ENCODE assay signal across 1 cellular context in the genomic region with DNA sequence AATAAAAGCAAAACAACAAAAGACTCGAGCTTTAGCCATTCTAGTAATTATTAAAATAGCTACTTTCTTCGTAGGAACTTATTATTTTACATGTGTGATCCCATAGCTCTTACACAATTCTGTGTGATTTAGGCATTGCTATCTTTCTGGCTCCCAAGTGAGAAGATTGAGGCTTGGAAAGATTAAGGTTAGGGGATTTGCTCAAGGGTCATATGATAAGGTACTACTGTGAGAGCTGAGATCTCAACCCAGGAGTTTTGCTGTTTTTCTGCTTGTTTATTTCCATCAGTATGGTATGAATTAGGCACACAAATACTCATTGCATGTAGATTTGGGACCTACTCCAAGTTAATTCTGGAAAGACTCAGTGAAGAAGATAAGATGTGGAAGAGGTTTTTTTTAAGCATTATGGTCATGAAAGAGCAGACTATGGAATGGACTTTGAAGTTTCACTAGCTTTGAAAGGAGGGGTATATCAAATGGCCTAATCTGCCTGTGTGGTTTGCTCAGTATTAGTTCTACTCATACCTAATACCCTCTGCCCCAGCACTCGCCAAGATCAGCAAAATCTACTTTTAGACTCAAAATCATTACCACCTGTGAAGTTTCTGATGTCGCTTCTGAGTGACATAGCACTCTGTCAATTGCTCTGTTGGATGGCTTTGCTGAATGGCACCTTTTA.
TF ChIP-seq lines count a peak whose summit lies in the region.

No MANE protein-coding gene starts in this region.

TF ChIP-seq in SK-N-SH, 30 proteins besides CTCF, POLR2A, EP300 and RAD21 (continued from another document):
- TF ChIP-seq RXRA (IDR thresholded peaks at IDR 0.05; ENCODE audit: borderline replicate concordance, low read depth) (no peak), CHD2 (IDR thresholded peaks at IDR 0.05; ENCODE audit: low read length, partially characterized antibody) (no peak), FOXM1 (IDR thresholded peaks at IDR 0.05; ENCODE audit: low read depth) (no peak), NFIC (IDR thresholded peaks at IDR 0.05; ENCODE audit: borderline replicate concordance) (peak; percentile 22; the same call in 1 of the 2 replicates), EZH2phosphoT487 (IDR thresholded peaks at IDR 0.05; ENCODE audit: borderline replicate concordance, low read depth) (no peak), RCOR1 (IDR thresholded peaks at IDR 0.05; ENCODE audit: low read length) (no peak), MXI1 (IDR thresholded peaks at IDR 0.05; ENCODE audit: low read depth, low read length) (no peak), TAF1 (IDR thresholded peaks at IDR 0.05; ENCODE audit: borderline replicate concordance, low read depth, low read length) (no peak), SIN3A (IDR thresholded peaks at IDR 0.05; ENCODE audit: borderline replicate concordance, low read depth, low read length) (no peak), GABPA (IDR thresholded peaks at IDR 0.05; ENCODE audit: low read depth) (no peak), POLR2AphosphoS5 (IDR thresholded peaks at IDR 0.05; ENCODE audit: low read depth, low read length) (no peak)
- TF ChIP-seq, protein P1, sequence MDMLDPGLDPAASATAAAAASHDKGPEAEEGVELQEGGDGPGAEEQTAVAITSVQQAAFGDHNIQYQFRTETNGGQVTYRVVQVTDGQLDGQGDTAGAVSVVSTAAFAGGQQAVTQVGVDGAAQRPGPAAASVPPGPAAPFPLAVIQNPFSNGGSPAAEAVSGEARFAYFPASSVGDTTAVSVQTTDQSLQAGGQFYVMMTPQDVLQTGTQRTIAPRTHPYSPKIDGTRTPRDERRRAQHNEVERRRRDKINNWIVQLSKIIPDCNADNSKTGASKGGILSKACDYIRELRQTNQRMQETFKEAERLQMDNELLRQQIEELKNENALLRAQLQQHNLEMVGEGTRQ (IDR thresholded peaks at IDR 0.05; ENCODE audit: borderline replicate concordance, low read depth, low read length) = no peak
- TF ChIP-seq, protein P2, sequence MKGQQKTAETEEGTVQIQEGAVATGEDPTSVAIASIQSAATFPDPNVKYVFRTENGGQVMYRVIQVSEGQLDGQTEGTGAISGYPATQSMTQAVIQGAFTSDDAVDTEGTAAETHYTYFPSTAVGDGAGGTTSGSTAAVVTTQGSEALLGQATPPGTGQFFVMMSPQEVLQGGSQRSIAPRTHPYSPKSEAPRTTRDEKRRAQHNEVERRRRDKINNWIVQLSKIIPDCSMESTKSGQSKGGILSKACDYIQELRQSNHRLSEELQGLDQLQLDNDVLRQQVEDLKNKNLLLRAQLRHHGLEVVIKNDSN (IDR thresholded peaks at IDR 0.05; ENCODE audit: borderline replicate concordance, low read depth) = no peak
- TF ChIP-seq, protein P3, sequence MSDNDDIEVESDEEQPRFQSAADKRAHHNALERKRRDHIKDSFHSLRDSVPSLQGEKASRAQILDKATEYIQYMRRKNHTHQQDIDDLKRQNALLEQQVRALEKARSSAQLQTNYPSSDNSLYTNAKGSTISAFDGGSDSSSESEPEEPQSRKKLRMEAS (IDR thresholded peaks at IDR 0.05; ENCODE audit: low read depth) = no peak
- TF ChIP-seq, protein P4, sequence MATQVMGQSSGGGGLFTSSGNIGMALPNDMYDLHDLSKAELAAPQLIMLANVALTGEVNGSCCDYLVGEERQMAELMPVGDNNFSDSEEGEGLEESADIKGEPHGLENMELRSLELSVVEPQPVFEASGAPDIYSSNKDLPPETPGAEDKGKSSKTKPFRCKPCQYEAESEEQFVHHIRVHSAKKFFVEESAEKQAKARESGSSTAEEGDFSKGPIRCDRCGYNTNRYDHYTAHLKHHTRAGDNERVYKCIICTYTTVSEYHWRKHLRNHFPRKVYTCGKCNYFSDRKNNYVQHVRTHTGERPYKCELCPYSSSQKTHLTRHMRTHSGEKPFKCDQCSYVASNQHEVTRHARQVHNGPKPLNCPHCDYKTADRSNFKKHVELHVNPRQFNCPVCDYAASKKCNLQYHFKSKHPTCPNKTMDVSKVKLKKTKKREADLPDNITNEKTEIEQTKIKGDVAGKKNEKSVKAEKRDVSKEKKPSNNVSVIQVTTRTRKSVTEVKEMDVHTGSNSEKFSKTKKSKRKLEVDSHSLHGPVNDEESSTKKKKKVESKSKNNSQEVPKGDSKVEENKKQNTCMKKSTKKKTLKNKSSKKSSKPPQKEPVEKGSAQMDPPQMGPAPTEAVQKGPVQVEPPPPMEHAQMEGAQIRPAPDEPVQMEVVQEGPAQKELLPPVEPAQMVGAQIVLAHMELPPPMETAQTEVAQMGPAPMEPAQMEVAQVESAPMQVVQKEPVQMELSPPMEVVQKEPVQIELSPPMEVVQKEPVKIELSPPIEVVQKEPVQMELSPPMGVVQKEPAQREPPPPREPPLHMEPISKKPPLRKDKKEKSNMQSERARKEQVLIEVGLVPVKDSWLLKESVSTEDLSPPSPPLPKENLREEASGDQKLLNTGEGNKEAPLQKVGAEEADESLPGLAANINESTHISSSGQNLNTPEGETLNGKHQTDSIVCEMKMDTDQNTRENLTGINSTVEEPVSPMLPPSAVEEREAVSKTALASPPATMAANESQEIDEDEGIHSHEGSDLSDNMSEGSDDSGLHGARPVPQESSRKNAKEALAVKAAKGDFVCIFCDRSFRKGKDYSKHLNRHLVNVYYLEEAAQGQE (IDR thresholded peaks at IDR 0.05; ENCODE audit: low read depth, low read length) = no peak
